20 cellular contexts compared by ENCODE assay signal in genomic region chr21:37039434-37040075, GRCh38. TPM values are rescaled to one million over a fixed set of nuclear protein-coding genes. Genes with fewer than 3 reads are reported as not detected.
"Had no signal": no experiment of that assay in that cellular context is flagged by ENCODE, and none has a peak within 500 bp of the region (broad histone marks: within the 10 kb centered on the region; RNA-seq: fewer than 3 reads in every experiment).

No MANE protein-coding gene starts in this region.

- H3K4me3 Mint-ChIP-seq: naive B cell; nephron; stimulated activated naive B cell treated with anti-CD40 and anti-IgM and Interleukin-4, amounts not matched to agents 10 μg/mL and 1 μg/mL and 100 μg/mL, for 72 hours had no signal

- ATAC-seq: gastroesophageal sphincter; left colon; left ventricle myocardium superior; stimulated activated naive B cell treated with anti-CD40 and anti-IgM and Interleukin-4, amounts not matched to agents 10 μg/mL and 1 μg/mL and 100 μg/mL, for 72 hours had no signal

- DNase-seq: colonic mucosa; dermis blood vessel endothelial cell; esophagus squamous epithelium; glutamatergic neuron; left colon; left ventricle myocardium superior; mesenchymal stem cell; naive B cell; posterior cingulate gyrus; sigmoid colon; stimulated activated CD4-positive, alpha-beta T cell treated with anti-CD3 and anti-CD28 coated beads, Interleukin-2, amount 100 ng/mL, for 24 hours; stimulated activated CD4-positive, alpha-beta T cell treated with anti-CD3 and anti-CD28 coated beads, Interleukin-4, amount 100 ng/mL, for 4 hours; stimulated activated naive B cell treated with anti-CD40 and anti-IgM and Interleukin-4, amounts not matched to agents 10 μg/mL and 1 μg/mL and 100 μg/mL, for 72 hours; trophoblast cell had no signal

- H3K27ac ChIP-seq: colonic mucosa, esophagus squamous epithelium, gastroesophageal sphincter, sigmoid colon, skin epidermis had no signal

- H3K27ac Mint-ChIP-seq: naive B cell; nephron; stimulated activated naive B cell treated with anti-CD40 and anti-IgM and Interleukin-4, amounts not matched to agents 10 μg/mL and 1 μg/mL and 100 μg/mL, for 72 hours had no signal

- H3K27me3 ChIP-seq: colonic mucosa, esophagus squamous epithelium, gastroesophageal sphincter, sigmoid colon had no signal

- H3K9me3 Mint-ChIP-seq: naive B cell; nephron; stimulated activated naive B cell treated with anti-CD40 and anti-IgM and Interleukin-4, amounts not matched to agents 10 μg/mL and 1 μg/mL and 100 μg/mL, for 72 hours had no signal

- FAIRE-seq: urothelium cell line had no signal

- H3K9me3 ChIP-seq: colonic mucosa, esophagus squamous epithelium, gastroesophageal sphincter, sigmoid colon had no signal

- H3K36me3 ChIP-seq: colonic mucosa, esophagus squamous epithelium, gastroesophageal sphincter, sigmoid colon had no signal

- H3K4me3 ChIP-seq: colonic mucosa, esophagus squamous epithelium, gastroesophageal sphincter, lung, sigmoid colon, skin epidermis had no signal

- H3K36me3 Mint-ChIP-seq: naive B cell; stimulated activated naive B cell treated with anti-CD40 and anti-IgM and Interleukin-4, amounts not matched to agents 10 μg/mL and 1 μg/mL and 100 μg/mL, for 72 hours had no signal

- H3K4me1 Mint-ChIP-seq: nephron had no signal

- H3K4me1 ChIP-seq: colonic mucosa, gastroesophageal sphincter, sigmoid colon had no signal

RNA-seq across cellular contexts. Expression of gene RIPPLY3, which starts 33.1 kb away (rescaled TPM):
- total RNA-seq: gastroesophageal sphincter, left ventricle myocardium superior, pulmonary artery endothelial cell, sigmoid colon had no signal
